In genomic region chr13:77916481-77916880, GRCh38 we compare ENCODE assay signal across 17 cellular contexts. TPM values are rescaled to one million over a fixed set of nuclear protein-coding genes. Genes with fewer than 3 reads are reported as not detected.
A peak's percentile ranks its signal among the peaks of the same experiment; 100 is the strongest.
DNase-seq lines count a peak whose midpoint lies in the region; TF ChIP-seq lines count a peak whose summit lies in the region.
"Had no signal": no experiment of that assay in that cellular context is flagged by ENCODE, and none has a peak within 500 bp of the region (broad histone marks: within the 10 kb centered on the region; RNA-seq: fewer than 3 reads in every experiment).

No MANE protein-coding gene starts in this region.

- peaks cover 30% of the 10 kb centered on the region for H3K27me3 Mint-ChIP-seq in activated CD4-positive, alpha-beta T cell treated with anti-CD3 and anti-CD28 coated beads, Interleukin-2, amount 10 ng/mL, durations not matched to agents 24 days and 14 days

- no peak overlapping the region for H3K4me2 ChIP-seq in mesenchymal stem cell (ENCODE audit: low read length, poor library complexity, severe bottlenecking)
- H3K4me2 ChIP-seq: BLaER1 had no signal

- TF ChIP-seq POLR2A in transverse colon (IDR thresholded peaks at IDR 0.05), result no peak

- H3K27ac Mint-ChIP-seq in activated CD4-positive, alpha-beta T cell treated with anti-CD3 and anti-CD28 coated beads, Interleukin-2, amount 10 ng/mL, durations not matched to agents 24 days and 14 days, result no peak overlapping the region

- intact Hi-C loops in activated CD4-positive, alpha-beta T cell treated with anti-CD3 and anti-CD28 coated beads, Interleukin-2, amount 10 ng/mL, durations not matched to agents 24 days and 14 days (cut with micrococcal nuclease), result loop anchor here (5.0 kb wide), 1 partner anchor 686 kb away; the partner anchor contains the start of gene POU4F1
- intact Hi-C loops in transverse colon (cut with DNase I; ENCODE audit: low total_unique reads), result no loop called here

- H3K27me3 ChIP-seq in mesenchymal stem cell (ENCODE audit: control insufficient read depth in 1 of 2, insufficient read depth in 1 of 2, low read length in 2 of 2) (peaks cover 0 to 22% of the 10 kb centered on the region in 2 experiments), transverse colon (peaks cover 20% of the 10 kb centered on the region)
- H3K27me3 ChIP-seq: BLaER1 had no signal

- H3K4me1 ChIP-seq in mesenchymal stem cell (ENCODE audit: control insufficient read depth, insufficient read depth, low read depth, low read length) (peaks cover 14% of the 10 kb centered on the region), transverse colon (peaks cover 0 to 3% (median under 1%) of the 10 kb centered on the region in 4 donors)
- H3K4me1 ChIP-seq: BLaER1 had no signal

- H3K23ac ChIP-seq in mesenchymal stem cell (ENCODE audit: low read length in 2 of 2), result no peak overlapping the region

- no peak overlapping the region for H4K8ac ChIP-seq in mesenchymal stem cell (ENCODE audit: low read length)

- TF ChIP-seq CTCF in transverse colon (IDR thresholded peaks at IDR 0.05), result no peak

- TF ChIP-seq EP300 in transverse colon (IDR thresholded peaks at IDR 0.05; ENCODE audit: low read depth), result no peak

- H2BK12ac ChIP-seq in mesenchymal stem cell (ENCODE audit: low read length in 2 of 2), result no peak overlapping the region

- WGBS in mesenchymal stem cell, result 68% methylated on average over 2 of the region's 4 CpGs
- WGBS in transverse colon (ENCODE audit: low coverage in 1 of 2), 2 donors, result 54 to 66% methylated on average over 4 of the region's 4 CpGs

- no peak overlapping the region for H3K4me3 Mint-ChIP-seq in activated CD4-positive, alpha-beta T cell treated with anti-CD3 and anti-CD28 coated beads, Interleukin-2, amount 10 ng/mL, durations not matched to agents 24 days and 14 days

- H3K27ac ChIP-seq in mesenchymal stem cell (ENCODE audit: low read length, poor library complexity, severe bottlenecking), result no peak overlapping the region
- peak overlapping the region; percentile 27 to 52 (median 46) for H3K27ac ChIP-seq in transverse colon
- H3K27ac ChIP-seq: 22Rv1, BLaER1 had no signal

- peak overlapping the region; percentile 87 for H3K9ac ChIP-seq in mesenchymal stem cell (ENCODE audit: low read length)
- H3K9ac ChIP-seq: BLaER1 had no signal

- no peak overlapping the region for H4K91ac ChIP-seq in mesenchymal stem cell (ENCODE audit: low read length)

- H2AK5ac ChIP-seq in mesenchymal stem cell (ENCODE audit: low read length, severe bottlenecking), result no peak overlapping the region

- no peaks in the 10 kb centered on the region for H3K36me3 Mint-ChIP-seq in activated CD4-positive, alpha-beta T cell treated with anti-CD3 and anti-CD28 coated beads, Interleukin-2, amount 10 ng/mL, durations not matched to agents 24 days and 14 days (ENCODE audit: low read depth)

- no peaks in the 10 kb centered on the region for H3K79me1 ChIP-seq in mesenchymal stem cell (replicated peaks; ENCODE audit: low read length, poor library complexity, severe bottlenecking)

- H3K9me3 ChIP-seq in mesenchymal stem cell (ENCODE audit: control insufficient read depth, low read length), result no peaks in the 10 kb centered on the region
- no peaks in the 10 kb centered on the region for H3K9me3 ChIP-seq in transverse colon

- H3K14ac ChIP-seq in mesenchymal stem cell (ENCODE audit: low read length in 2 of 2), result no peak overlapping the region

- no peaks in the 10 kb centered on the region for H3K9me3 Mint-ChIP-seq in activated CD4-positive, alpha-beta T cell treated with anti-CD3 and anti-CD28 coated beads, Interleukin-2, amount 10 ng/mL, durations not matched to agents 24 days and 14 days

- no peak overlapping the region for H3K18ac ChIP-seq in mesenchymal stem cell (ENCODE audit: low read depth in 1 of 2, low read length in 2 of 2)

- H3K4me1 Mint-ChIP-seq in activated CD4-positive, alpha-beta T cell treated with anti-CD3 and anti-CD28 coated beads, Interleukin-2, amount 10 ng/mL, durations not matched to agents 24 days and 14 days, result no peaks in the 10 kb centered on the region

- H2BK15ac ChIP-seq in mesenchymal stem cell (ENCODE audit: low read depth, poor library complexity, severe bottlenecking), result no peak overlapping the region

- H2AFZ ChIP-seq in mesenchymal stem cell (ENCODE audit: low read depth, low read length), result no peak overlapping the region

- in situ Hi-C loops in transverse colon (cut with MboI; ENCODE audit: low pct_ligation_motif_present in 1 of 4, low pct_unique_long_range_greater_than_20kb in 1 of 4, low sequenced_read_pairs in 3 of 4), result no loop called here

- no peak overlapping the region for H3K4ac ChIP-seq in mesenchymal stem cell (ENCODE audit: low read depth in 1 of 2, low read length in 2 of 2)

- peak; percentile 7 for DNase-seq in activated CD4-positive, alpha-beta T cell treated with anti-CD3 and anti-CD28 coated beads, Interleukin-2, amount 10 ng/mL, durations not matched to agents 24 days and 14 days
- DNase-seq in activated CD4-positive, alpha-beta T cell treated with anti-CD3 and anti-CD28 coated beads for 4 hours, result no peak
- peak; percentile 39 for DNase-seq in fibroblast of gingiva (ENCODE audit: low read depth)
- peak; percentile 28 for DNase-seq in mesenchymal stem cell
- DNase-seq in transverse colon, result no peak
- DNase-seq in activated CD4-positive, alpha-beta T cell treated with anti-CD3 and anti-CD28 coated beads for 48 hours, result no peak
- no peak for DNase-seq in SHP77 treated with DMSO at 0.1 percent for 48 hours (lab: John Stamatoyannopoulos, UW)
- DNase-seq in COLO668 (lab: John Stamatoyannopoulos, UW; ENCODE audit: unreplicated experiment), result no peak
- DNase-seq: activated CD4-positive, CD25-positive, alpha-beta regulatory T cell treated with anti-CD3 and anti-CD28 coated beads, Interleukin-2, amount 50 U/mL, for 72 hours; activated CD8-positive, alpha-beta memory T cell treated with anti-CD3 and anti-CD28 coated beads, Interleukin-2, amount 50 U/mL, for 48 hours; activated naive CD4-positive, alpha-beta T cell treated with Interleukin-2 at 50 U/mL for 16 hours; dermis blood vessel endothelial cell; DMS53; kidney glomerular epithelial cell had no signal

- H3K4me3 ChIP-seq in mesenchymal stem cell (ENCODE audit: insufficient read depth in 1 of 2, low read depth in 1 of 2, low read length in 2 of 2) (peak overlapping the region in 1 of 2 experiments; percentile 95), transverse colon (peak overlapping the region in 2 of 4 donors; percentile 39 to 55)
- H3K4me3 ChIP-seq: BLaER1 had no signal

- H2BK5ac ChIP-seq in mesenchymal stem cell (ENCODE audit: low read depth, low read length, poor library complexity, severe bottlenecking), result no peak overlapping the region

- H3K36me3 ChIP-seq in mesenchymal stem cell (ENCODE audit: control insufficient read depth in 1 of 2, insufficient read depth in 2 of 2, low read depth in 1 of 2, low read length in 2 of 2), result peaks cover 0 to 3% of the 10 kb centered on the region in 2 experiments
- H3K36me3 ChIP-seq in transverse colon, result no peaks in the 10 kb centered on the region
- H3K36me3 ChIP-seq: BLaER1 had no signal

- no peak overlapping the region for H2BK120ac ChIP-seq in mesenchymal stem cell (ENCODE audit: low read depth, low read length)

RNA-seq across cellular contexts. Expression of gene EDNRB, which starts 2.1 kb away (rescaled TPM):
- total RNA-seq in activated CD4-positive, alpha-beta T cell treated with anti-CD3 and anti-CD28 coated beads, Interleukin-2, amount 10 ng/mL, durations not matched to agents 24 days and 14 days, result not detected in 2 replicates
- 17.8 TPM for polyA plus RNA-seq in mesenchymal stem cell (2013, experiment 1 of 2)
- polyA plus RNA-seq in mesenchymal stem cell (2013, experiment 2 of 2), result 18.6 TPM
- total RNA-seq in transverse colon, result 10 to 100 TPM in 2 of 4 donors, 1 to 10 TPM in 2; 5.5 to 14.6 (median 8.8) TPM
- total RNA-seq: T-helper 2 cell treated with Interferon-gamma antibody and Interleukin-4, amounts not matched to agents 100 ng/mL and 5 ng/mL, for 36 hours had no signal

Comparison
In these comparisons a context has a peak if more than half of its experiments do, and no peak if none do; other contexts are left out.
1. DNase-seq: peak in activated CD4-positive, alpha-beta T cell treated with anti-CD3 and anti-CD28 coated beads, Interleukin-2, amount 10 ng/mL, durations not matched to agents 24 days and 14 days (single experiment), fibroblast of gingiva (single experiment) and mesenchymal stem cell (single experiment); none in activated CD4-positive, alpha-beta T cell treated with anti-CD3 and anti-CD28 coated beads for 4 hours (0 of 2), transverse colon (single experiment), activated CD4-positive, alpha-beta T cell treated with anti-CD3 and anti-CD28 coated beads for 48 hours (single experiment), SHP77 treated with DMSO at 0.1 percent for 48 hours (single experiment) and COLO668 (single experiment).